ENCODE assay signal across 9 cellular contexts in genomic region chr12:124713436-124714082, GRCh38.
DNase-seq lines count a peak whose midpoint lies in the region; ATAC-seq, FAIRE-seq and TF ChIP-seq lines count a peak whose summit lies in the region.
"Had no signal": no experiment of that assay in that cellular context is flagged by ENCODE, and none has a peak within 500 bp of the region (broad histone marks: within the 10 kb centered on the region; RNA-seq: fewer than 3 reads in every experiment).

No MANE protein-coding gene starts in this region.

- no peak for FAIRE-seq in frontal cortex (lab: Jason Lieb, UNC)

- H3K27ac ChIP-seq in Peyer's patch, result peak overlapping the region; percentile 66 to 87 (median 74)
- H3K27ac ChIP-seq: KMS-11 had no signal

- H3K9me3 ChIP-seq in Peyer's patch, result no peaks in the 10 kb centered on the region
- H3K9me3 ChIP-seq in MG63, result no peaks in the 10 kb centered on the region

- DNase-seq in GM10248 (ENCODE audit: extremely low spot score) (peak; percentile 74), Peyer's patch (peak in 1 of 3 donors; percentile 30), kidney glomerular epithelial cell (lab: John Stamatoyannopoulos, UW) (peak; percentile 77), frontal cortex (ENCODE audit: low spot score in 2 of 2) (no peak), MG63 (no peak)
- DNase-seq in activated naive CD8-positive, alpha-beta T cell treated with anti-CD3 and anti-CD28 coated beads, Interleukin-2, amount 50 U/mL, for 16 hours (ENCODE audit: low read depth, low spot score), result peak; percentile 37
- DNase-seq in stimulated activated CD4-positive, alpha-beta T cell treated with anti-CD3 and anti-CD28 coated beads, Interleukin-4, amount 100 ng/mL, for 48 hours (ENCODE audit: low read depth in 2 of 2), result peak; percentile 56 to 58

- POLR2A ChIA-PET in GM10248 (lab: Yijun Ruan, JAX), result no interaction called here

- H3K36me3 ChIP-seq in Peyer's patch (no peaks in the 10 kb centered on the region), MG63 (no peaks in the 10 kb centered on the region)

- no peaks in the 10 kb centered on the region for H3K27me3 ChIP-seq in Peyer's patch
- no peaks in the 10 kb centered on the region for H3K27me3 ChIP-seq in MG63

- peak; percentile 68 for ATAC-seq in HG02623 (IDR thresholded peaks at IDR 0.05; ENCODE audit: unreplicated experiment)

- no peak for TF ChIP-seq POLR2A in Peyer's patch (IDR thresholded peaks at IDR 0.05)

- H3K4me3 ChIP-seq in Peyer's patch (peak overlapping the region; percentile 15 to 30 (median 22)), MG63 (no peak overlapping the region)

- CTCF ChIA-PET in GM10248 (lab: Yijun Ruan, JAX), result no interaction called here

- TF ChIP-seq CTCF in GM10248 (IDR thresholded peaks at IDR 0.05; ENCODE audit: control extremely low read depth, extremely low read depth, low read depth, missing control alignments) (no peak), Peyer's patch (IDR thresholded peaks at IDR 0.05) (no peak)

- H3K4me1 ChIP-seq in Peyer's patch, result peaks cover 0 to 12% (median 4%) of the 10 kb centered on the region in 4 donors

Comparison
In these comparisons a context has a peak if more than half of its experiments do, and no peak if none do; other contexts are left out.
1. DNase-seq: peak in GM10248 (single experiment), activated naive CD8-positive, alpha-beta T cell treated with anti-CD3 and anti-CD28 coated beads, Interleukin-2, amount 50 U/mL, for 16 hours (single experiment), kidney glomerular epithelial cell (single experiment) and stimulated activated CD4-positive, alpha-beta T cell treated with anti-CD3 and anti-CD28 coated beads, Interleukin-4, amount 100 ng/mL, for 48 hours (2 of 2); none in frontal cortex (0 of 2) and MG63 (single experiment).